Comparison of ENCODE assay signal across 17 cellular contexts in the genomic region with DNA sequence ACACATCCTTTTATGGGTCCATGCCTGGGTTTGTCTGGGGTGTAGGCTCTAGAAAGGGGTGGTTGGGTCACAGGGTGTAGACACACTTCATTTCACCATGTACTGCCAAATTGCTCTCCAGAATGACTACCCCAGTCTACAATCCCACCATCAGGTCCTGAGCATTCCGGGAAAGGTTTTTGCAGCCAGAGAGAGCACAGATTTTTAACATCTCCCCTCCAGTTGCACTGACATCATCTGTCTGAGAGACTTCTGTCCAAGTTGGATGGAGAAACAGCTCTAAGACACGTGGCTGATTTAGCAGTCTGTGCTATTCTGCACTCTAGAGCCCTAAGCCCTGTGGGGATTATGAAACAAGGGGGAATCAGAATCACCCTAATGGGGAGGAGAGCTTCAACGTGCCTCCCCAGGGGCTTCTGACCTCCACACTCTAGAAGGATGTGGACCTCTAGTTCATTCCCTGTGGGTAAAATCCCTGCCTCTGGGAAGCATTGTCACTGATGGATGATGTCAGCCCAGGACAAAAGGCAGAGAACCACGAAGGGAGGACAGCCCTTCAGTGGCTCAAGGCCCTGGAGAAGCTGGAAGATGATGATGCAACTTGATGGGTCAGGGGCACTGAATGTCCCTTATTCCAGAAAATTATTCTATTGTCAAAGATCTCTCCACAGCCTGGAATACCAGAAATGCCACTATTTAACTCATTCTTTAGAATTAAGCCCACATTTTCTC.
DNase-seq lines count a peak whose midpoint lies in the region; ATAC-seq and TF ChIP-seq lines count a peak whose summit lies in the region.
"Had no signal": no experiment of that assay in that cellular context is flagged by ENCODE, and none has a peak within 500 bp of the region (broad histone marks: within the 10 kb centered on the region; RNA-seq: fewer than 3 reads in every experiment).

No MANE protein-coding gene starts in this region.

- no peaks in the 10 kb centered on the region for H4K20me1 ChIP-seq in SK-N-SH (ENCODE audit: insufficient read depth)

- H3K4me2 ChIP-seq in SK-N-SH = no peak overlapping the region

- WGBS in SK-N-SH (ENCODE audit: low lambda C conversion rate) = 64% methylated on average over 2 of the region's 4 CpGs
- 46 to 56% methylated on average over 4 of the region's 4 CpGs for WGBS in upper lobe of left lung, 2 donors

- no peak for ATAC-seq in SK-N-SH treated with all-trans-retinoic acid at 6 μM for 48 hours
- peak; percentile 58 to 89 for ATAC-seq in upper lobe of left lung (ENCODE audit: low FRiP score in 2 of 2)
- ATAC-seq in HG02885 (IDR thresholded peaks at IDR 0.05; ENCODE audit: poor library complexity, unreplicated experiment) = no peak
- ATAC-seq: HCT116 had no signal

- H3K27ac Mint-ChIP-seq in dendritic cell treated with granulocyte-macrophage colony-stimulating factor and Interleukin-4, amounts not matched to agents 40 ng/mL and 50 ng/mL, for 4 days = peak overlapping the region; percentile 54
- H3K27ac Mint-ChIP-seq: T-helper 1 cell treated with Interleukin-12 subunit alpha and Interleukin-12 subunit beta and Interleukin-4 antibody, amounts not matched to agents 30 μg/mL and 1 μg/mL, for 36 hours had no signal

- TF ChIP-seq RAD21 in SK-N-SH (IDR thresholded peaks at IDR 0.05; ENCODE audit: low read length) = no peak

- no peaks in the 10 kb centered on the region for H3K9me3 Mint-ChIP-seq in dendritic cell treated with granulocyte-macrophage colony-stimulating factor and Interleukin-4, amounts not matched to agents 40 ng/mL and 50 ng/mL, for 4 days
- H3K9me3 Mint-ChIP-seq: T-helper 1 cell treated with Interleukin-12 subunit alpha and Interleukin-12 subunit beta and Interleukin-4 antibody, amounts not matched to agents 30 μg/mL and 1 μg/mL, for 36 hours had no signal

- H3K4me1 Mint-ChIP-seq in dendritic cell treated with granulocyte-macrophage colony-stimulating factor and Interleukin-4, amounts not matched to agents 40 ng/mL and 50 ng/mL, for 4 days (ENCODE audit: low read depth) = peaks cover 85% of the 10 kb centered on the region

- H3K36me3 ChIP-seq in SK-N-SH (replicated peaks in 1 of 2; ENCODE audit: control insufficient read depth in 1 of 2, insufficient read depth in 2 of 2, low read length in 1 of 2) (no peaks in the 10 kb centered on the region), upper lobe of left lung (no peaks in the 10 kb centered on the region)
- no peaks in the 10 kb centered on the region for H3K36me3 ChIP-seq in effector memory CD4-positive, alpha-beta T cell (ENCODE audit: control insufficient read depth, insufficient read depth, low read length)
- H3K36me3 ChIP-seq: colonic mucosa, tibial nerve had no signal

- intact Hi-C loops in dendritic cell treated with granulocyte-macrophage colony-stimulating factor and Interleukin-4, amounts not matched to agents 40 ng/mL and 50 ng/mL, for 4 days (cut with micrococcal nuclease) = no loop called here

- no peak overlapping the region for H3K9ac ChIP-seq in SK-N-SH

- DNase-seq in SK-N-SH = no peak
- DNase-seq in kidney tubule cell (ENCODE audit: low spot score) = peak; percentile 44
- no peak for DNase-seq in upper lobe of left lung
- DNase-seq in AML-193 (lab: John Stamatoyannopoulos, UW) = no peak
- DNase-seq in effector memory CD4-positive, alpha-beta T cell = no peak
- DNase-seq: 8988T; activated CD8-positive, alpha-beta T cell treated with anti-CD3 and anti-CD28 coated beads, Interleukin-2, amount 10 ng/mL, durations not matched to agents 7 days and 5 days; colonic mucosa; NCI-H2029; OCI-M1; retina had no signal

- no peaks in the 10 kb centered on the region for H3K9me2 ChIP-seq in SK-N-SH

- TF ChIP-seq CTCF in SK-N-SH (IDR thresholded peaks at IDR 0.05) = no peak
- TF ChIP-seq CTCF in upper lobe of left lung (IDR thresholded peaks at IDR 0.05) = no peak

- TF ChIP-seq EP300 in SK-N-SH (IDR thresholded peaks at IDR 0.05; ENCODE audit: borderline replicate concordance in 1 of 2, low read depth in 1 of 2, low read length in 1 of 2) (no peak), upper lobe of left lung (IDR thresholded peaks at IDR 0.05) (no peak)

- H3K27me3 ChIP-seq in SK-N-SH (ENCODE audit: insufficient read depth) (no peaks in the 10 kb centered on the region), upper lobe of left lung (no peaks in the 10 kb centered on the region)
- no peaks in the 10 kb centered on the region for H3K27me3 ChIP-seq in effector memory CD4-positive, alpha-beta T cell (replicated peaks; ENCODE audit: control insufficient read depth, insufficient read depth, low read length, poor library complexity, severe bottlenecking)
- H3K27me3 ChIP-seq: colonic mucosa, tibial nerve had no signal

- no peaks in the 10 kb centered on the region for H3K36me3 Mint-ChIP-seq in dendritic cell treated with granulocyte-macrophage colony-stimulating factor and Interleukin-4, amounts not matched to agents 40 ng/mL and 50 ng/mL, for 4 days (ENCODE audit: low read depth)

- POLR2A ChIA-PET in SK-N-SH (lab: Yijun Ruan, JAX) = no interaction called here

- no peak overlapping the region for H3K4me3 Mint-ChIP-seq in dendritic cell treated with granulocyte-macrophage colony-stimulating factor and Interleukin-4, amounts not matched to agents 40 ng/mL and 50 ng/mL, for 4 days
- H3K4me3 Mint-ChIP-seq: activated CD8-positive, alpha-beta T cell treated with anti-CD3 and anti-CD28 coated beads, Interleukin-2, amount 10 ng/mL, durations not matched to agents 7 days and 5 days; T-helper 1 cell treated with Interleukin-12 subunit alpha and Interleukin-12 subunit beta and Interleukin-4 antibody, amounts not matched to agents 30 μg/mL and 1 μg/mL, for 36 hours had no signal

- peaks cover 25% of the 10 kb centered on the region for H3F3A ChIP-seq in SK-N-SH (replicated peaks; ENCODE audit: insufficient read depth)

- H3K4me3 ChIP-seq in SK-N-SH (ENCODE audit: low read depth in 2 of 2, low read length in 1 of 2) (no peak overlapping the region), upper lobe of left lung (no peak overlapping the region)
- no peak overlapping the region for H3K4me3 ChIP-seq in effector memory CD4-positive, alpha-beta T cell (ENCODE audit: insufficient read depth, low read depth, low read length, poor library complexity, severe bottlenecking)
- H3K4me3 ChIP-seq: colonic mucosa, tibial nerve had no signal

- H3K27ac ChIP-seq in SK-N-SH (ENCODE audit: low read depth in 2 of 2, low read length in 1 of 2) (no peak overlapping the region), upper lobe of left lung (no peak overlapping the region)
- H3K27ac ChIP-seq in effector memory CD4-positive, alpha-beta T cell (ENCODE audit: insufficient read depth, low read length, poor library complexity, severe bottlenecking) = no peak overlapping the region
- H3K27ac ChIP-seq: colonic mucosa had no signal

- H2AFZ ChIP-seq in SK-N-SH (ENCODE audit: low read depth) = peak overlapping the region; percentile 7; the same call in 1 of the 2 replicates

- TF ChIP-seq POLR2A in upper lobe of left lung (IDR thresholded peaks at IDR 0.05) = no peak

- H3K9me3 ChIP-seq in SK-N-SH (no peaks in the 10 kb centered on the region), upper lobe of left lung (no peaks in the 10 kb centered on the region)
- no peaks in the 10 kb centered on the region for H3K9me3 ChIP-seq in effector memory CD4-positive, alpha-beta T cell (ENCODE audit: control insufficient read depth, low read length)
- H3K9me3 ChIP-seq: colonic mucosa, tibial nerve had no signal

- CTCF ChIA-PET in SK-N-SH (lab: Yijun Ruan, JAX) = interaction anchor here (1.0 to 1.8 kb wide), 2 partner anchors 10 to 40 kb away, joined by 3 to 4 read pairs; no protein-coding TSS in a partner anchor

- H3K79me2 ChIP-seq in SK-N-SH (ENCODE audit: insufficient read depth) = no peaks in the 10 kb centered on the region

- peaks cover under 1 to 31% of the 10 kb centered on the region in 2 experiments; a peak in 3 of 4 replicates for H3K4me1 ChIP-seq in SK-N-SH (ENCODE audit: control insufficient read depth in 1 of 2, insufficient read depth in 2 of 2, low read depth in 1 of 2, low read length in 1 of 2)
- peaks cover 0 to 18% (median 3%) of the 10 kb centered on the region in 4 donors for H3K4me1 ChIP-seq in upper lobe of left lung
- H3K4me1 ChIP-seq in effector memory CD4-positive, alpha-beta T cell (ENCODE audit: control insufficient read depth, insufficient read depth, low read length, poor library complexity, severe bottlenecking) = peaks cover 23% of the 10 kb centered on the region
- H3K4me1 ChIP-seq: colonic mucosa had no signal

- H3K27me3 Mint-ChIP-seq in dendritic cell treated with granulocyte-macrophage colony-stimulating factor and Interleukin-4, amounts not matched to agents 40 ng/mL and 50 ng/mL, for 4 days = no peaks in the 10 kb centered on the region

TF ChIP-seq in SK-N-SH, 30 proteins besides CTCF, POLR2A, EP300 and RAD21 (continues in another document):
- no peak for TF ChIP-seq RCOR1 (IDR thresholded peaks at IDR 0.05; ENCODE audit: low read length)
- no peak for TF ChIP-seq RXRA (IDR thresholded peaks at IDR 0.05; ENCODE audit: borderline replicate concordance, low read depth)
- TF ChIP-seq NRF1 (IDR thresholded peaks at IDR 0.05; ENCODE audit: low read depth, low read length) = no peak
- no peak for TF ChIP-seq ELF1 (IDR thresholded peaks at IDR 0.05)
- no peak for TF ChIP-seq TCF12 (IDR thresholded peaks at IDR 0.05)
- no peak for TF ChIP-seq EZH2phosphoT487 (IDR thresholded peaks at IDR 0.05; ENCODE audit: borderline replicate concordance, low read depth)
- TF ChIP-seq YY1 (IDR thresholded peaks at IDR 0.05; ENCODE audit: low read depth) = no peak

TF ChIP-seq in SK-N-SH treated with all-trans-retinoic acid at 6 μM for 48 hours, 23 proteins besides CTCF, POLR2A, EP300 and RAD21:
- TF ChIP-seq TOX (CRISPR knock-in tag; IDR thresholded peaks at IDR 0.05; ENCODE audit: borderline replicate concordance) = no peak

Comparison
In these comparisons a context has a peak if more than half of its experiments do, and no peak if none do; other contexts are left out.
1. ATAC-seq: peak in upper lobe of left lung (2 of 2); none in SK-N-SH treated with all-trans-retinoic acid at 6 μM for 48 hours (single experiment) and HG02885 (single experiment).